1 cellular context compared by ENCODE assay signal in the genomic region with DNA sequence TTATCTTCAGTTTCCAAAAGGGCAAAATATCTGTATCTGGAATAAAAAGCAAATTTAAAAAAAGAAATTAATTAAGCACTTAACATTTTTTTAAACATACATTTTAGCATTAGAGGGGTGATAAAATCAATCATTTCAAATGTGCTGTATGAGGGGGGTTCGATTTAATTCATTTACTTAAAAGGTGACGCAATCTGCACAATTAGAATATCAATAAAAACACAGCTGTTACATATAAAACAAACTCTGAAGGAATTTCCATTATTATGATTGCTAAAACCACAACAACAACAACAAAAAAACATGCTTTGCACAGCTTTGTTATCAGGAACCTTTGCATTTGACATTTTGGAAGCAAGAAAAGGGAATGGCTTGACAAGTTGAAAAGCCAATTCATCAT.
TF ChIP-seq lines count a peak whose summit lies in the region.

No MANE protein-coding gene starts in this region.

TF ChIP-seq in WTC11, 78 proteins besides CTCF, POLR2A, EP300 and RAD21 (continued from another document):
- TF ChIP-seq, protein P1, sequence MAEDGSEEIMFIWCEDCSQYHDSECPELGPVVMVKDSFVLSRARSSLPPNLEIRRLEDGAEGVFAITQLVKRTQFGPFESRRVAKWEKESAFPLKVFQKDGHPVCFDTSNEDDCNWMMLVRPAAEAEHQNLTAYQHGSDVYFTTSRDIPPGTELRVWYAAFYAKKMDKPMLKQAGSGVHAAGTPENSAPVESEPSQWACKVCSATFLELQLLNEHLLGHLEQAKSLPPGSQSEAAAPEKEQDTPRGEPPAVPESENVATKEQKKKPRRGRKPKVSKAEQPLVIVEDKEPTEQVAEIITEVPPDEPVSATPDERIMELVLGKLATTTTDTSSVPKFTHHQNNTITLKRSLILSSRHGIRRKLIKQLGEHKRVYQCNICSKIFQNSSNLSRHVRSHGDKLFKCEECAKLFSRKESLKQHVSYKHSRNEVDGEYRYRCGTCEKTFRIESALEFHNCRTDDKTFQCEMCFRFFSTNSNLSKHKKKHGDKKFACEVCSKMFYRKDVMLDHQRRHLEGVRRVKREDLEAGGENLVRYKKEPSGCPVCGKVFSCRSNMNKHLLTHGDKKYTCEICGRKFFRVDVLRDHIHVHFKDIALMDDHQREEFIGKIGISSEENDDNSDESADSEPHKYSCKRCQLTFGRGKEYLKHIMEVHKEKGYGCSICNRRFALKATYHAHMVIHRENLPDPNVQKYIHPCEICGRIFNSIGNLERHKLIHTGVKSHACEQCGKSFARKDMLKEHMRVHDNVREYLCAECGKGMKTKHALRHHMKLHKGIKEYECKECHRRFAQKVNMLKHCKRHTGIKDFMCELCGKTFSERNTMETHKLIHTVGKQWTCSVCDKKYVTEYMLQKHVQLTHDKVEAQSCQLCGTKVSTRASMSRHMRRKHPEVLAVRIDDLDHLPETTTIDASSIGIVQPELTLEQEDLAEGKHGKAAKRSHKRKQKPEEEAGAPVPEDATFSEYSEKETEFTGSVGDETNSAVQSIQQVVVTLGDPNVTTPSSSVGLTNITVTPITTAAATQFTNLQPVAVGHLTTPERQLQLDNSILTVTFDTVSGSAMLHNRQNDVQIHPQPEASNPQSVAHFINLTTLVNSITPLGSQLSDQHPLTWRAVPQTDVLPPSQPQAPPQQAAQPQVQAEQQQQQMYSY (CRISPR knock-in tag; IDR thresholded peaks at IDR 0.05): no peak
- TF ChIP-seq TEAD1 (CRISPR knock-in tag; IDR thresholded peaks at IDR 0.05): no peak
- TF ChIP-seq ZNF423 (CRISPR knock-in tag; IDR thresholded peaks at IDR 0.05): no peak
- TF ChIP-seq ESRRA (CRISPR knock-in tag; IDR thresholded peaks at IDR 0.05; ENCODE audit: borderline replicate concordance): no peak
- TF ChIP-seq ZNF263 (CRISPR knock-in tag; IDR thresholded peaks at IDR 0.05; ENCODE audit: low read depth): no peak
- TF ChIP-seq GTF2I (CRISPR knock-in tag; conservative IDR thresholded peaks at IDR 0.05): no peak
- no peak for TF ChIP-seq FOXK1 (CRISPR knock-in tag; IDR thresholded peaks at IDR 0.05)
- TF ChIP-seq, protein P2, sequence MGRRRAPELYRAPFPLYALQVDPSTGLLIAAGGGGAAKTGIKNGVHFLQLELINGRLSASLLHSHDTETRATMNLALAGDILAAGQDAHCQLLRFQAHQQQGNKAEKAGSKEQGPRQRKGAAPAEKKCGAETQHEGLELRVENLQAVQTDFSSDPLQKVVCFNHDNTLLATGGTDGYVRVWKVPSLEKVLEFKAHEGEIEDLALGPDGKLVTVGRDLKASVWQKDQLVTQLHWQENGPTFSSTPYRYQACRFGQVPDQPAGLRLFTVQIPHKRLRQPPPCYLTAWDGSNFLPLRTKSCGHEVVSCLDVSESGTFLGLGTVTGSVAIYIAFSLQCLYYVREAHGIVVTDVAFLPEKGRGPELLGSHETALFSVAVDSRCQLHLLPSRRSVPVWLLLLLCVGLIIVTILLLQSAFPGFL (CRISPR knock-in tag; IDR thresholded peaks at IDR 0.05; ENCODE audit: borderline replicate concordance): no peak
- TF ChIP-seq, protein P3, sequence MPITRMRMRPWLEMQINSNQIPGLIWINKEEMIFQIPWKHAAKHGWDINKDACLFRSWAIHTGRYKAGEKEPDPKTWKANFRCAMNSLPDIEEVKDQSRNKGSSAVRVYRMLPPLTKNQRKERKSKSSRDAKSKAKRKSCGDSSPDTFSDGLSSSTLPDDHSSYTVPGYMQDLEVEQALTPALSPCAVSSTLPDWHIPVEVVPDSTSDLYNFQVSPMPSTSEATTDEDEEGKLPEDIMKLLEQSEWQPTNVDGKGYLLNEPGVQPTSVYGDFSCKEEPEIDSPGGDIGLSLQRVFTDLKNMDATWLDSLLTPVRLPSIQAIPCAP (CRISPR knock-in tag; IDR thresholded peaks at IDR 0.05): no peak
- TF ChIP-seq, protein P4, sequence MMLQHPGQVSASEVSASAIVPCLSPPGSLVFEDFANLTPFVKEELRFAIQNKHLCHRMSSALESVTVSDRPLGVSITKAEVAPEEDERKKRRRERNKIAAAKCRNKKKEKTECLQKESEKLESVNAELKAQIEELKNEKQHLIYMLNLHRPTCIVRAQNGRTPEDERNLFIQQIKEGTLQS (CRISPR knock-in tag; conservative IDR thresholded peaks at IDR 0.05): no peak
- TF ChIP-seq ZNF671 (CRISPR knock-in tag; IDR thresholded peaks at IDR 0.05): no peak
- no peak for TF ChIP-seq GRHL2 (CRISPR knock-in tag; IDR thresholded peaks at IDR 0.05; ENCODE audit: insufficient replicate concordance, severe bottlenecking)
- TF ChIP-seq PRRX2 (CRISPR knock-in tag; IDR thresholded peaks at IDR 0.05): no peak
